17 cellular contexts compared by ENCODE assay signal in genomic region chr14:52848626-52849025, GRCh38. TPM values are rescaled to one million over a fixed set of nuclear protein-coding genes. Genes with fewer than 3 reads are reported as not detected.
A peak's percentile ranks its signal among the peaks of the same experiment; 100 is the strongest.
DNase-seq lines count a peak whose midpoint lies in the region; ATAC-seq and TF ChIP-seq lines count a peak whose summit lies in the region.
"Had no signal": no experiment of that assay in that cellular context is flagged by ENCODE, and none has a peak within 500 bp of the region (broad histone marks: within the 10 kb centered on the region; RNA-seq: fewer than 3 reads in every experiment).

No MANE protein-coding gene starts in this region.

- H3K27ac Mint-ChIP-seq in HFFc6 = peak overlapping the region; percentile 1; the same call in 1 of the 2 replicates
- H3K27ac Mint-ChIP-seq in osteocyte (ENCODE audit: unreplicated experiment) = peak overlapping the region; percentile 90
- no peak overlapping the region for H3K27ac Mint-ChIP-seq in stimulated activated naive CD8-positive, alpha-beta T cell treated with anti-CD3 and anti-CD28 coated beads, Interleukin-15, amount 100 ng/mL, for 72 hours
- H3K27ac Mint-ChIP-seq: CD8-positive, alpha-beta T cell; T-helper 1 cell treated with Interleukin-12 subunit alpha and Interleukin-12 subunit beta and Interleukin-4 antibody, amounts not matched to agents 30 μg/mL and 1 μg/mL, for 36 hours had no signal

- no peak for ATAC-seq in HG03571 (IDR thresholded peaks at IDR 0.05; ENCODE audit: unreplicated experiment)
- no peak for ATAC-seq in stimulated activated naive CD8-positive, alpha-beta T cell treated with anti-CD3 and anti-CD28 coated beads, Interleukin-15, amount 100 ng/mL, for 72 hours
- ATAC-seq: CD8-positive, alpha-beta T cell; HCT116 had no signal

- H3K4me3 Mint-ChIP-seq in HFFc6 = no peak overlapping the region
- H3K4me3 Mint-ChIP-seq in osteocyte (ENCODE audit: unreplicated experiment) = peak overlapping the region; percentile 22
- H3K4me3 Mint-ChIP-seq in stimulated activated naive CD8-positive, alpha-beta T cell treated with anti-CD3 and anti-CD28 coated beads, Interleukin-15, amount 100 ng/mL, for 72 hours = no peak overlapping the region
- H3K4me3 Mint-ChIP-seq: CD8-positive, alpha-beta T cell; T-helper 1 cell treated with Interleukin-12 subunit alpha and Interleukin-12 subunit beta and Interleukin-4 antibody, amounts not matched to agents 30 μg/mL and 1 μg/mL, for 36 hours had no signal

- H3K9me3 Mint-ChIP-seq in HFFc6 (no peaks in the 10 kb centered on the region), osteocyte (ENCODE audit: unreplicated experiment) (peaks cover 4% of the 10 kb centered on the region)
- peaks cover 0 to 3% of the 10 kb centered on the region in 2 donors for H3K9me3 Mint-ChIP-seq in stimulated activated naive CD8-positive, alpha-beta T cell treated with anti-CD3 and anti-CD28 coated beads, Interleukin-15, amount 100 ng/mL, for 72 hours
- H3K9me3 Mint-ChIP-seq: CD8-positive, alpha-beta T cell; T-helper 1 cell treated with Interleukin-12 subunit alpha and Interleukin-12 subunit beta and Interleukin-4 antibody, amounts not matched to agents 30 μg/mL and 1 μg/mL, for 36 hours had no signal

- TF ChIP-seq CTCF in HFFc6 (IDR thresholded peaks at IDR 0.05) = no peak
- TF ChIP-seq CTCF in osteocyte (IDR thresholded peaks at IDR 0.05) = no peak

- DNase-seq in EH (ENCODE audit: low read depth) = peak; percentile 70
- no peak for DNase-seq in HFFc6
- DNase-seq in fibroblast of gingiva (ENCODE audit: low read depth) = peak; percentile 56
- no peak for DNase-seq in osteocyte (ENCODE audit: extremely low spot score, unreplicated experiment)
- no peak for DNase-seq in SW 1271 (lab: John Stamatoyannopoulos, UW)
- DNase-seq in stimulated activated naive CD8-positive, alpha-beta T cell treated with anti-CD3 and anti-CD28 coated beads, Interleukin-15, amount 100 ng/mL, for 72 hours = no peak
- DNase-seq: CD8-positive, alpha-beta T cell; KBM-7; NCI-H1417 treated with DMSO at 0.1 percent for 48 hours; NCI-H1930; NCI-H2171 treated with DMSO at 0.1 percent for 48 hours; NCI-H510A; NCI-H774; SHP77 treated with DMSO at 0.1 percent for 48 hours had no signal

- H3K27me3 Mint-ChIP-seq in HFFc6 (ENCODE audit: insufficient read depth) (peaks cover 6% of the 10 kb centered on the region), osteocyte (ENCODE audit: unreplicated experiment) (no peaks in the 10 kb centered on the region)
- H3K27me3 Mint-ChIP-seq in stimulated activated naive CD8-positive, alpha-beta T cell treated with anti-CD3 and anti-CD28 coated beads, Interleukin-15, amount 100 ng/mL, for 72 hours = no peaks in the 10 kb centered on the region

- H3K36me3 Mint-ChIP-seq in HFFc6 (ENCODE audit: low read depth) (peaks cover 4% of the 10 kb centered on the region), osteocyte (ENCODE audit: unreplicated experiment) (peaks cover 12% of the 10 kb centered on the region)
- H3K36me3 Mint-ChIP-seq: CD8-positive, alpha-beta T cell had no signal

- H3K4me1 Mint-ChIP-seq in HFFc6 (ENCODE audit: low read depth) (peaks cover 41% of the 10 kb centered on the region), osteocyte (ENCODE audit: unreplicated experiment) (peaks cover 57% of the 10 kb centered on the region)
- H3K4me1 Mint-ChIP-seq in stimulated activated naive CD8-positive, alpha-beta T cell treated with anti-CD3 and anti-CD28 coated beads, Interleukin-15, amount 100 ng/mL, for 72 hours = no peaks in the 10 kb centered on the region

RNA-seq across cellular contexts. Expression of gene GNPNAT1, which starts 57.2 kb away (rescaled TPM):
- 10 to 100 TPM; 43.1 to 53.6 (median 47.2) TPM for total RNA-seq in HFFc6 (2021; fragmentation: NEBNext Ultra II Directional; extraction: Animal tissue kit (Norgen Biotek cat#: 25700))
- 26.7 and 30.2 TPM in 2 replicates for total RNA-seq in osteocyte

Comparison
In these comparisons a context has a peak if more than half of its experiments do, and no peak if none do; other contexts are left out.
1. DNase-seq: peak in EH (single experiment) and fibroblast of gingiva (single experiment); none in HFFc6 (single experiment), osteocyte (single experiment), SW 1271 (0 of 2) and stimulated activated naive CD8-positive, alpha-beta T cell treated with anti-CD3 and anti-CD28 coated beads, Interleukin-15, amount 100 ng/mL, for 72 hours (0 of 2).
2. H3K27ac Mint-ChIP-seq: peak in HFFc6 (single experiment) and osteocyte (single experiment); none in stimulated activated naive CD8-positive, alpha-beta T cell treated with anti-CD3 and anti-CD28 coated beads, Interleukin-15, amount 100 ng/mL, for 72 hours (0 of 2).